Comparison of ENCODE assay signal across 8 cellular contexts in genomic region chr5:73565969-73566547, GRCh38. TPM values are rescaled to one million over a fixed set of nuclear protein-coding genes. Genes with fewer than 3 reads are reported as not detected.
A peak's percentile ranks its signal among the peaks of the same experiment; 100 is the strongest.
DNase-seq lines count a peak whose midpoint lies in the region; ATAC-seq, FAIRE-seq and TF ChIP-seq lines count a peak whose summit lies in the region.

No MANE protein-coding gene starts in this region.

- intact Hi-C loops in activated CD8-positive, alpha-beta T cell treated with anti-CD3 and anti-CD28 coated beads for 36 hours (cut with micrococcal nuclease) = no loop called here
- intact Hi-C loops in transverse colon (cut with DNase I; ENCODE audit: low total_unique reads) = no loop called here

- H3K36me3 ChIP-seq in kidney epithelial cell (ENCODE audit: control insufficient read depth, insufficient read depth, low read length) = no peaks in the 10 kb centered on the region
- peaks cover 0 to 21% (median 1%) of the 10 kb centered on the region in 4 donors for H3K36me3 ChIP-seq in transverse colon

- H3K27ac Mint-ChIP-seq in activated CD8-positive, alpha-beta T cell treated with anti-CD3 and anti-CD28 coated beads for 36 hours = peak overlapping the region; percentile 100

- no peaks in the 10 kb centered on the region for H3K9me3 ChIP-seq in A549
- no peaks in the 10 kb centered on the region for H3K9me3 ChIP-seq in transverse colon

- no peaks in the 10 kb centered on the region for H3K9me3 Mint-ChIP-seq in activated CD8-positive, alpha-beta T cell treated with anti-CD3 and anti-CD28 coated beads for 36 hours

- TF ChIP-seq EP300 in A549 (IDR thresholded peaks at IDR 0.05) (no peak), transverse colon (IDR thresholded peaks at IDR 0.05; ENCODE audit: low read depth) (no peak)

- FAIRE-seq in A549 (lab: Jason Lieb, UNC) = no peak

- no peak for TF ChIP-seq RAD21 in A549 (conservative IDR thresholded peaks at IDR 0.05 in 1 of 2, IDR thresholded peaks at IDR 0.05 in 1 of 2)

- WGBS in A549 (ENCODE audit: missing lambda C conversion rate) = 2% methylated on average over 8 of the region's 8 CpGs
- 2 to 3% methylated on average over 7 to 8 of the region's 8 CpGs for WGBS in transverse colon (ENCODE audit: low coverage in 1 of 2), 2 donors

- H3K4me1 Mint-ChIP-seq in activated CD8-positive, alpha-beta T cell treated with anti-CD3 and anti-CD28 coated beads for 36 hours (ENCODE audit: low read depth) = peaks cover 41% of the 10 kb centered on the region

- H3K4me1 ChIP-seq in A549 = peaks cover 18% of the 10 kb centered on the region; the same call in 2 of the 3 replicates
- peaks cover 5 to 42% (median 22%) of the 10 kb centered on the region in 4 donors for H3K4me1 ChIP-seq in transverse colon

- peaks cover 33% of the 10 kb centered on the region for H3K36me3 Mint-ChIP-seq in activated CD8-positive, alpha-beta T cell treated with anti-CD3 and anti-CD28 coated beads for 36 hours (ENCODE audit: low read depth)

- H3K4me3 Mint-ChIP-seq in activated CD8-positive, alpha-beta T cell treated with anti-CD3 and anti-CD28 coated beads for 36 hours = peak overlapping the region; percentile 99

- H3K27me3 Mint-ChIP-seq in activated CD8-positive, alpha-beta T cell treated with anti-CD3 and anti-CD28 coated beads for 36 hours = no peaks in the 10 kb centered on the region

- POLR2A ChIA-PET in A549 (lab: Yijun Ruan, JAX) = interaction anchor here (1.1 to 2.0 kb wide), 2 partner anchors 22 to 247 kb away, joined by 3 to 4 read pairs; no protein-coding TSS in a partner anchor
- POLR2A ChIA-PET in activated CD8-positive, alpha-beta T cell treated with anti-CD3 and anti-CD28 coated beads for 36 hours (lab: Charles Lee) = interaction anchor here (1.1 to 2.0 kb wide), 5 partner anchors 8 to 68 kb away, joined by 3 to 14 read pairs (median 4); partner anchors contain the start of gene BTF3

- TF ChIP-seq POLR2A in A549 (IDR thresholded peaks at IDR 0.05; ENCODE audit: low read length) (no peak), transverse colon (IDR thresholded peaks at IDR 0.05) (no peak)

- in situ Hi-C loops in transverse colon (cut with MboI; ENCODE audit: low pct_ligation_motif_present in 1 of 4, low pct_unique_long_range_greater_than_20kb in 1 of 4, low sequenced_read_pairs in 3 of 4) = loop anchor here in 1 of 4 donors (25.0 kb wide), 1 partner anchor 1946 kb away; the partner anchor contains the start of genes CERT1 and POLK

- peak overlapping the region; percentile 95 for H3K4me2 ChIP-seq in A549

- no peaks in the 10 kb centered on the region for H3K27me3 ChIP-seq in kidney epithelial cell (ENCODE audit: control insufficient read depth, insufficient read depth, low read length)
- H3K27me3 ChIP-seq in transverse colon = no peaks in the 10 kb centered on the region

- TF ChIP-seq CTCF in A549 (IDR thresholded peaks at IDR 0.05) (no peak), kidney epithelial cell (IDR thresholded peaks at IDR 0.05; ENCODE audit: insufficient read depth, low read length, poor library complexity, severe bottlenecking) (no peak), transverse colon (IDR thresholded peaks at IDR 0.05) (no peak)
- no peak for TF ChIP-seq CTCF in activated CD8-positive, alpha-beta T cell treated with anti-CD3 and anti-CD28 coated beads for 36 hours (IDR thresholded peaks at IDR 0.05)

- H3K27ac ChIP-seq in A549 (peak overlapping the region; percentile 79 to 89), transverse colon (peak overlapping the region; percentile 92 to 98 (median 96))

- DNase-seq in A549 (ENCODE audit: low read depth in 1 of 2, low spot score in 1 of 2) (no peak), kidney epithelial cell (ENCODE audit: low read depth) (no peak), transverse colon (no peak), mesenteric fat pad (ENCODE audit: low spot score) (no peak), NCI-H146 treated with DMSO at 0.1 percent for 48 hours (lab: John Stamatoyannopoulos, UW; ENCODE audit: unreplicated experiment) (no peak)
- no peak for DNase-seq in activated CD8-positive, alpha-beta T cell treated with anti-CD3 and anti-CD28 coated beads for 36 hours
- no peak for DNase-seq in activated CD4-positive, CD25-positive, alpha-beta regulatory T cell treated with anti-CD3 and anti-CD28 coated beads, Interleukin-2, amount 50 U/mL, for 72 hours

- ATAC-seq in A549 (peak in 1 of 2 experiments; percentile 24; a peak in 3 of 6 replicates), GM21529 (IDR thresholded peaks at IDR 0.05; ENCODE audit: unreplicated experiment) (peak; percentile 36)
- no peak for ATAC-seq in activated CD8-positive, alpha-beta T cell treated with anti-CD3 and anti-CD28 coated beads for 36 hours

- CTCF ChIA-PET in A549 (lab: Yijun Ruan, JAX) = interaction anchor here (1.2 to 1.4 kb wide), 4 partner anchors 26 to 297 kb away, joined by 3 to 4 read pairs (median 3); no protein-coding TSS in a partner anchor
- CTCF ChIA-PET in activated CD8-positive, alpha-beta T cell treated with anti-CD3 and anti-CD28 coated beads for 36 hours (lab: Charles Lee) = interaction anchor here (0.7 to 5.0 kb wide), 3 partner anchors 25 to 205 kb away, joined by 3 to 23 read pairs (median 16); no protein-coding TSS in a partner anchor

- H3K4me3 ChIP-seq in A549 (peak overlapping the region; percentile 91), kidney epithelial cell (ENCODE audit: low read depth, low read length) (peak overlapping the region; percentile 92), transverse colon (peak overlapping the region; percentile 61 to 79 (median 68))

TF ChIP-seq in A549, 52 proteins besides CTCF, POLR2A, EP300 and RAD21:
- TF ChIP-seq KDM5A (IDR thresholded peaks at IDR 0.05) (peak; percentile 76), SMC3 (IDR thresholded peaks at IDR 0.05) (no peak), BCL3 (IDR thresholded peaks at IDR 0.05) (peak; percentile 12; the same call in 1 of the 3 replicates), GATA3 (IDR thresholded peaks at IDR 0.05; ENCODE audit: borderline replicate concordance) (no peak)

RNA-seq across cellular contexts. Expression of gene UTP15, which starts 0.5 kb away (rescaled TPM):
- polyA plus RNA-seq in A549 (2011; rRNA removed) (25.9 and 44.0 TPM in 2 replicates), A549 (2017; fragmentation: RNase III; extraction: RNeasy Plus Mini Kit Qiagen cat#74134 plus additional on column Dnase treatment) (21.6 to 24.8 TPM (median 22.6 TPM) in 3 replicates)
- polyA plus RNA-seq in A549 (2012; cell fraction: cytosol; rRNA removed) = 7.1 and 7.8 TPM in 2 replicates
- 21.9 and 33.6 TPM in 2 replicates for polyA plus RNA-seq in A549 (2012; cell fraction: nucleus; rRNA removed)
- polyA minus RNA-seq in A549 (2011; rRNA and poly(A)+ RNA removed) = 33.7 and 37.3 TPM in 2 replicates
- total RNA-seq in activated CD8-positive, alpha-beta T cell treated with anti-CD3 and anti-CD28 coated beads for 36 hours = 10 to 100 TPM; 30.6 to 34.6 TPM
- total RNA-seq in kidney epithelial cell (17.5 and 23.8 TPM in 2 replicates), transverse colon (10 to 100 TPM in 3 of 4 donors, 1 to 10 TPM in 1; 6.7 to 69.3 (median 23.3) TPM), mesenteric fat pad (19.5 TPM)

RNA-seq across cellular contexts. Expression of gene ANKRA2, which starts 0.6 kb away (rescaled TPM):
- polyA plus RNA-seq in A549 (2011; rRNA removed) = 26.8 and 38.3 TPM in 2 replicates
- 5.1 and 5.5 TPM in 2 replicates for polyA plus RNA-seq in A549 (2012; cell fraction: cytosol; rRNA removed)
- polyA plus RNA-seq in A549 (2012; cell fraction: nucleus; rRNA removed) = 3.3 TPM in 2 replicates
- 10.7 to 13.2 TPM (median 12.5 TPM) in 3 replicates for polyA plus RNA-seq in A549 (2017; fragmentation: RNase III; extraction: RNeasy Plus Mini Kit Qiagen cat#74134 plus additional on column Dnase treatment)
- 5.1 and 8.0 TPM in 2 replicates for polyA minus RNA-seq in A549 (2011; rRNA and poly(A)+ RNA removed)
- 10 to 100 TPM; 20.2 to 22.0 TPM for total RNA-seq in activated CD8-positive, alpha-beta T cell treated with anti-CD3 and anti-CD28 coated beads for 36 hours
- total RNA-seq in kidney epithelial cell = 11.2 and 15.3 TPM in 2 replicates
- total RNA-seq in transverse colon = 10 to 100 TPM; 17.6 to 50.9 (median 22.2) TPM
- 8.7 TPM for total RNA-seq in mesenteric fat pad

RNA-seq across cellular contexts. Expression of gene ARHGEF28, which starts 59.9 kb away (rescaled TPM):
- 22.3 and 28.9 TPM in 2 replicates for polyA plus RNA-seq in A549 (2011; rRNA removed)
- 4.2 and 5.0 TPM in 2 replicates for polyA plus RNA-seq in A549 (2012; cell fraction: cytosol; rRNA removed)
- 14.0 and 16.4 TPM in 2 replicates for polyA plus RNA-seq in A549 (2012; cell fraction: nucleus; rRNA removed)
- 14.8 to 17.6 TPM (median 17.0 TPM) in 3 replicates for polyA plus RNA-seq in A549 (2017; fragmentation: RNase III; extraction: RNeasy Plus Mini Kit Qiagen cat#74134 plus additional on column Dnase treatment)
- polyA minus RNA-seq in A549 (2011; rRNA and poly(A)+ RNA removed) = 86.4 and 88.2 TPM in 2 replicates
- total RNA-seq in activated CD8-positive, alpha-beta T cell treated with anti-CD3 and anti-CD28 coated beads for 36 hours = under 1 TPM in 1 of 2 experiments, not detected in 1; 0.05 TPM
- total RNA-seq in kidney epithelial cell = 66.1 and 76.1 TPM in 2 replicates
- 10 to 100 TPM in 3 of 4 donors, 1 to 10 TPM in 1; 9.8 to 18.7 (median 18.6) TPM for total RNA-seq in transverse colon
- total RNA-seq in mesenteric fat pad = 9.4 TPM
